ENCODE assay signal across 1 cellular context in the genomic region with DNA sequence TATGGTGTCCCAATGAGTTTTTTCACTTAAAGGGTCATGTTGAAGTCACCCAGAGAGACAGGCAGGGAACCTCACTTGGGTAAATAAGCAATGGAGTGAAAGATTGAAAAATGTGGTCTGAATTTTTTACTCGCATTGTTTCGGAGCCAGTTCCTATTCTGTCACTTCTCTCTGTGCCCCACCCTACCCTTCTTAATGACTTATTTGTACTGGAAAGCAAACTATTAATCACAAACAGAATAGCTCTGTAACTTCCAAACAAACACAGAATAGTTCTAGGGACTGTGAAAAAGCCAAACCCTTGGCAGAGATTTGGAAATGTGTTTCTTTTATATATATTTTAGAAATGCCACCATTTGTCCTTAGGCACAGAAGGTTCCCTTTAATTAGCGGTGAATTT.
TF ChIP-seq lines count a peak whose summit lies in the region.

No MANE protein-coding gene starts in this region.

TF ChIP-seq in SK-N-SH treated with all-trans-retinoic acid at 6 μM for 48 hours, 23 proteins besides CTCF, POLR2A, EP300 and RAD21 (continued from another document):
- TF ChIP-seq, protein P1, sequence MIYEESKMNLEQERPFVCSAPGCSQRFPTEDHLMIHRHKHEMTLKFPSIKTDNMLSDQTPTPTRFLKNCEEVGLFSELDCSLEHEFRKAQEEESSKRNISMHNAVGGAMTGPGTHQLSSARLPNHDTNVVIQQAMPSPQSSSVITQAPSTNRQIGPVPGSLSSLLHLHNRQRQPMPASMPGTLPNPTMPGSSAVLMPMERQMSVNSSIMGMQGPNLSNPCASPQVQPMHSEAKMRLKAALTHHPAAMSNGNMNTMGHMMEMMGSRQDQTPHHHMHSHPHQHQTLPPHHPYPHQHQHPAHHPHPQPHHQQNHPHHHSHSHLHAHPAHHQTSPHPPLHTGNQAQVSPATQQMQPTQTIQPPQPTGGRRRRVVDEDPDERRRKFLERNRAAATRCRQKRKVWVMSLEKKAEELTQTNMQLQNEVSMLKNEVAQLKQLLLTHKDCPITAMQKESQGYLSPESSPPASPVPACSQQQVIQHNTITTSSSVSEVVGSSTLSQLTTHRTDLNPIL (CRISPR knock-in tag; IDR thresholded peaks at IDR 0.05; ENCODE audit: low read depth) = no peak
- TF ChIP-seq, protein P2, sequence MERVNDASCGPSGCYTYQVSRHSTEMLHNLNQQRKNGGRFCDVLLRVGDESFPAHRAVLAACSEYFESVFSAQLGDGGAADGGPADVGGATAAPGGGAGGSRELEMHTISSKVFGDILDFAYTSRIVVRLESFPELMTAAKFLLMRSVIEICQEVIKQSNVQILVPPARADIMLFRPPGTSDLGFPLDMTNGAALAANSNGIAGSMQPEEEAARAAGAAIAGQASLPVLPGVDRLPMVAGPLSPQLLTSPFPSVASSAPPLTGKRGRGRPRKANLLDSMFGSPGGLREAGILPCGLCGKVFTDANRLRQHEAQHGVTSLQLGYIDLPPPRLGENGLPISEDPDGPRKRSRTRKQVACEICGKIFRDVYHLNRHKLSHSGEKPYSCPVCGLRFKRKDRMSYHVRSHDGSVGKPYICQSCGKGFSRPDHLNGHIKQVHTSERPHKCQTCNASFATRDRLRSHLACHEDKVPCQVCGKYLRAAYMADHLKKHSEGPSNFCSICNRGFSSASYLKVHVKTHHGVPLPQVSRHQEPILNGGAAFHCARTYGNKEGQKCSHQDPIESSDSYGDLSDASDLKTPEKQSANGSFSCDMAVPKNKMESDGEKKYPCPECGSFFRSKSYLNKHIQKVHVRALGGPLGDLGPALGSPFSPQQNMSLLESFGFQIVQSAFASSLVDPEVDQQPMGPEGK (CRISPR knock-in tag; IDR thresholded peaks at IDR 0.05; ENCODE audit: borderline replicate concordance) = no peak
- TF ChIP-seq ZC3H10 (CRISPR knock-in tag; IDR thresholded peaks at IDR 0.05) = no peak
- no peak for TF ChIP-seq BACH2 (CRISPR knock-in tag; IDR thresholded peaks at IDR 0.05; ENCODE audit: borderline replicate concordance)
- TF ChIP-seq ESRRG (CRISPR knock-in tag; IDR thresholded peaks at IDR 0.05) = no peak
